Comparison of ENCODE assay signal across 14 cellular contexts in the genomic region with DNA sequence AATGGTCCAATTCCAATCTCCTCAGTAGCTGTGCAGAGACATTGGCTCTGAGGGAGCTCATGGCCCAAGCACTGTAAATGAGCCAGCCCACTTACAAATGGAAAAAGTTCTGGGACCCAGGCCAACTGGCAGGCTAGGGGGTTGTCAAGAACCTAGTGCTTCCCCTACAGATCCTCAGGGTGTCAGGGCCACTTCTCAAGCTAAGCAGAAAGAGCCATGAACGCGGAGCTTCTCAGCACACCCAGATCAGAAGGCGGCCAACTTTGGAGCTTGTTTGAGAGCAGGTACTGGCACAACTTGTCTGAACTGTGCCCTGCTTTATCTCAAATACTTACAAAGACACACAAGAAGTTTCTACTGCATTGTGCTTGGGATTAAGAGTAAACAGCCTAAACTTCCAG. TPM values are rescaled to one million over a fixed set of nuclear protein-coding genes. Genes with fewer than 3 reads are reported as not detected.
DNase-seq lines count a peak whose midpoint lies in the region; ATAC-seq and TF ChIP-seq lines count a peak whose summit lies in the region.
"Had no signal": no experiment of that assay in that cellular context is flagged by ENCODE, and none has a peak within 500 bp of the region (broad histone marks: within the 10 kb centered on the region; RNA-seq: fewer than 3 reads in every experiment).

No MANE protein-coding gene starts in this region.

- H4K20me1 ChIP-seq in SK-N-SH (ENCODE audit: insufficient read depth), result no peaks in the 10 kb centered on the region

- 94% methylated on average over 3 of the region's 3 CpGs for WGBS in SK-N-SH (ENCODE audit: low lambda C conversion rate)
- WGBS in aorta, 2 donors, result 9 to 10% methylated on average over 3 of the region's 3 CpGs

- TF ChIP-seq RAD21 in SK-N-SH (IDR thresholded peaks at IDR 0.05; ENCODE audit: low read length), result no peak

- H3K79me2 ChIP-seq in SK-N-SH (ENCODE audit: insufficient read depth), result peaks cover 85% of the 10 kb centered on the region

- H3K4me1 ChIP-seq in SK-N-SH (ENCODE audit: control insufficient read depth in 1 of 2, insufficient read depth in 2 of 2, low read depth in 1 of 2, low read length in 1 of 2) (0 out of 4 replicates have a peak, but pooled peaks cover 0 to 2% of the 10 kb centered on the region in 2 experiments), aorta (ENCODE audit: control insufficient read depth in 1 of 2, insufficient read depth in 2 of 2, low read length in 2 of 2) (peaks cover 5 to 7% of the 10 kb centered on the region in 2 donors)
- H3K4me1 ChIP-seq: SJSA1 had no signal

- no peak overlapping the region for H3K4me3 Mint-ChIP-seq in activated T-helper 2 cell treated with anti-CD3 and anti-CD28 coated beads, Interferon-gamma antibody, Interleukin-2, Interleukin-4, amounts not matched to agents 10 μg/mL and 5 μg/mL and 100 μg/mL, durations not matched to agents 14 hours and 24 hours and 36 hours (ENCODE audit: low read depth)
- H3K4me3 Mint-ChIP-seq: activated naive CD8-positive, alpha-beta T cell treated with anti-CD3 and anti-CD28 coated beads for 36 hours; HFFc6; neural crest cell had no signal

- CTCF ChIA-PET in SK-N-SH (lab: Yijun Ruan, JAX), result interaction anchor here (1.2 kb wide), 1 partner anchor 149 kb away, joined by 3 read pairs; no protein-coding TSS in a partner anchor

- POLR2A ChIA-PET in SK-N-SH (lab: Yijun Ruan, JAX), result no interaction called here

- no peak overlapping the region for H3K9ac ChIP-seq in SK-N-SH

- TF ChIP-seq CTCF in SK-N-SH (IDR thresholded peaks at IDR 0.05), result no peak
- TF ChIP-seq CTCF in fibroblast of the aortic adventitia (IDR thresholded peaks at IDR 0.05; ENCODE audit: insufficient read depth, low read length), result no peak

- no peaks in the 10 kb centered on the region for H3K9me2 ChIP-seq in SK-N-SH

- H3K4me1 Mint-ChIP-seq in activated T-helper 2 cell treated with anti-CD3 and anti-CD28 coated beads, Interferon-gamma antibody, Interleukin-2, Interleukin-4, amounts not matched to agents 10 μg/mL and 5 μg/mL and 100 μg/mL, durations not matched to agents 14 hours and 24 hours and 36 hours (ENCODE audit: low read depth), result no peaks in the 10 kb centered on the region
- H3K4me1 Mint-ChIP-seq: activated naive CD8-positive, alpha-beta T cell treated with anti-CD3 and anti-CD28 coated beads for 36 hours had no signal

- no peak overlapping the region for H3K27ac ChIP-seq in SK-N-SH (ENCODE audit: low read depth in 2 of 2, low read length in 1 of 2)
- H3K27ac ChIP-seq in aorta (ENCODE audit: low read depth in 1 of 2, low read length in 2 of 2), result peak overlapping the region in 1 of 2 donors; percentile 13
- H3K27ac ChIP-seq: HL-60, SJSA1 had no signal

- H3K36me3 ChIP-seq in SK-N-SH (replicated peaks in 1 of 2; ENCODE audit: control insufficient read depth in 1 of 2, insufficient read depth in 2 of 2, low read length in 1 of 2) (peaks cover 0 to 3% of the 10 kb centered on the region in 2 experiments), aorta (ENCODE audit: control insufficient read depth in 1 of 2, insufficient read depth in 2 of 2, low read length in 1 of 2) (peaks cover 0 to 2% of the 10 kb centered on the region in 2 donors)

- no peaks in the 10 kb centered on the region for H3K27me3 Mint-ChIP-seq in activated T-helper 2 cell treated with anti-CD3 and anti-CD28 coated beads, Interferon-gamma antibody, Interleukin-2, Interleukin-4, amounts not matched to agents 10 μg/mL and 5 μg/mL and 100 μg/mL, durations not matched to agents 14 hours and 24 hours and 36 hours (ENCODE audit: low read depth)

- intact Hi-C loops in aorta (cut with DNase I), result no loop called here
- intact Hi-C loops in activated T-helper 2 cell treated with anti-CD3 and anti-CD28 coated beads, Interferon-gamma antibody, Interleukin-2, Interleukin-4, amounts not matched to agents 10 μg/mL and 5 μg/mL and 100 μg/mL, durations not matched to agents 14 hours and 24 hours and 36 hours (cut with micrococcal nuclease), result no loop called here

- H3K4me3 ChIP-seq in SK-N-SH (ENCODE audit: low read depth in 2 of 2, low read length in 1 of 2), result no peak overlapping the region
- H3K4me3 ChIP-seq in fibroblast of the aortic adventitia (ENCODE audit: low read depth, low read length), result no peak overlapping the region
- H3K4me3 ChIP-seq in aorta (ENCODE audit: low read length in 2 of 2), result no peak overlapping the region
- H3K4me3 ChIP-seq: SJSA1 had no signal

- H3K27ac Mint-ChIP-seq in activated T-helper 2 cell treated with anti-CD3 and anti-CD28 coated beads, Interferon-gamma antibody, Interleukin-2, Interleukin-4, amounts not matched to agents 10 μg/mL and 5 μg/mL and 100 μg/mL, durations not matched to agents 14 hours and 24 hours and 36 hours, result no peak overlapping the region
- H3K27ac Mint-ChIP-seq: activated naive CD8-positive, alpha-beta T cell treated with anti-CD3 and anti-CD28 coated beads for 36 hours; HFFc6 had no signal

- H3F3A ChIP-seq in SK-N-SH (replicated peaks; ENCODE audit: insufficient read depth), result no peaks in the 10 kb centered on the region

- H2AFZ ChIP-seq in SK-N-SH (ENCODE audit: low read depth), result no peak overlapping the region

- no peaks in the 10 kb centered on the region for H3K36me3 Mint-ChIP-seq in activated T-helper 2 cell treated with anti-CD3 and anti-CD28 coated beads, Interferon-gamma antibody, Interleukin-2, Interleukin-4, amounts not matched to agents 10 μg/mL and 5 μg/mL and 100 μg/mL, durations not matched to agents 14 hours and 24 hours and 36 hours (ENCODE audit: low read depth)
- H3K36me3 Mint-ChIP-seq: activated naive CD8-positive, alpha-beta T cell treated with anti-CD3 and anti-CD28 coated beads for 36 hours had no signal

- ATAC-seq in aorta (ENCODE audit: low FRiP score), result peak; percentile 93

- H3K9me3 ChIP-seq in SK-N-SH (no peaks in the 10 kb centered on the region), aorta (ENCODE audit: control insufficient read depth, low read length) (no peaks in the 10 kb centered on the region)
- H3K9me3 ChIP-seq: SJSA1 had no signal

- no peaks in the 10 kb centered on the region for H3K9me3 Mint-ChIP-seq in activated T-helper 2 cell treated with anti-CD3 and anti-CD28 coated beads, Interferon-gamma antibody, Interleukin-2, Interleukin-4, amounts not matched to agents 10 μg/mL and 5 μg/mL and 100 μg/mL, durations not matched to agents 14 hours and 24 hours and 36 hours
- H3K9me3 Mint-ChIP-seq: activated naive CD8-positive, alpha-beta T cell treated with anti-CD3 and anti-CD28 coated beads for 36 hours; HFFc6; neural crest cell had no signal

- H3K27me3 ChIP-seq in SK-N-SH (ENCODE audit: insufficient read depth) (no peaks in the 10 kb centered on the region), aorta (ENCODE audit: control insufficient read depth in 1 of 2, insufficient read depth in 2 of 2, low read length in 1 of 2) (no peaks in the 10 kb centered on the region)
- H3K27me3 ChIP-seq: SJSA1 had no signal

- no peak for TF ChIP-seq EP300 in SK-N-SH (IDR thresholded peaks at IDR 0.05; ENCODE audit: borderline replicate concordance in 1 of 2, low read depth in 1 of 2, low read length in 1 of 2)

- H3K4me2 ChIP-seq in SK-N-SH, result no peak overlapping the region

- DNase-seq in SK-N-SH (no peak), fibroblast of the aortic adventitia (ENCODE audit: low read depth) (peak; percentile 98), mucosa of gallbladder (ENCODE audit: low spot score) (peak; percentile 82), aorta (peak; percentile 90 to 92), AML-193 (lab: John Stamatoyannopoulos, UW) (no peak), NCI-H2171 treated with DMSO at 0.1 percent for 48 hours (lab: John Stamatoyannopoulos, UW) (no peak)
- DNase-seq in activated T-helper 2 cell treated with anti-CD3 and anti-CD28 coated beads, Interferon-gamma antibody, Interleukin-2, Interleukin-4, amounts not matched to agents 10 μg/mL and 5 μg/mL and 100 μg/mL, durations not matched to agents 14 hours and 24 hours and 36 hours (ENCODE audit: low spot score), result no peak
- DNase-seq: activated CD4-positive, alpha-beta T cell treated with anti-CD3 and anti-CD28 coated beads for 48 hours; activated naive CD8-positive, alpha-beta T cell treated with anti-CD3 and anti-CD28 coated beads for 36 hours; HFFc6; NCI-H1436 had no signal

TF ChIP-seq in SK-N-SH, 30 proteins besides CTCF, POLR2A, EP300 and RAD21:
- TF ChIP-seq, protein P1, sequence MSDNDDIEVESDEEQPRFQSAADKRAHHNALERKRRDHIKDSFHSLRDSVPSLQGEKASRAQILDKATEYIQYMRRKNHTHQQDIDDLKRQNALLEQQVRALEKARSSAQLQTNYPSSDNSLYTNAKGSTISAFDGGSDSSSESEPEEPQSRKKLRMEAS (IDR thresholded peaks at IDR 0.05; ENCODE audit: low read depth), result no peak
- TF ChIP-seq NFIC (IDR thresholded peaks at IDR 0.05; ENCODE audit: borderline replicate concordance), result peak; percentile 48; the same call in 1 of the 2 replicates

RNA-seq across cellular contexts. Expression of gene TLE1, which starts 17.5 kb away (rescaled TPM):
- 33.0 and 34.8 TPM in 2 replicates for polyA plus RNA-seq in SK-N-SH (2012; rRNA removed)
- polyA plus RNA-seq in SK-N-SH (2012; cell fraction: cytosol; rRNA removed), result 24.3 and 29.9 TPM in 2 replicates
- 24.9 and 32.3 TPM in 2 replicates for polyA plus RNA-seq in SK-N-SH (2012; cell fraction: nucleus; rRNA removed)
- total RNA-seq in fibroblast of the aortic adventitia (ENCODE audit: low replicate concordance), result 33.4 and 49.5 TPM in 2 replicates
- total RNA-seq in mucosa of gallbladder, result 70.1 TPM
- total RNA-seq in aorta, result 10 to 100 TPM; 31.0 to 32.7 TPM
- polyA plus RNA-seq in aorta, result 10 to 100 TPM; 20.9 to 39.9 TPM
- 0.14 and 0.41 TPM in 2 replicates for total RNA-seq in activated T-helper 2 cell treated with anti-CD3 and anti-CD28 coated beads, Interferon-gamma antibody, Interleukin-2, Interleukin-4, amounts not matched to agents 10 μg/mL and 5 μg/mL and 100 μg/mL, durations not matched to agents 14 hours and 24 hours and 36 hours

Comparison
In these comparisons a context has a peak if more than half of its experiments do, and no peak if none do; other contexts are left out.
1. DNase-seq: peak in fibroblast of the aortic adventitia (single experiment), mucosa of gallbladder (single experiment) and aorta (2 of 2); none in SK-N-SH (single experiment), AML-193 (0 of 2), NCI-H2171 treated with DMSO at 0.1 percent for 48 hours (single experiment) and activated T-helper 2 cell treated with anti-CD3 and anti-CD28 coated beads, Interferon-gamma antibody, Interleukin-2, Interleukin-4, amounts not matched to agents 10 μg/mL and 5 μg/mL and 100 μg/mL, durations not matched to agents 14 hours and 24 hours and 36 hours (single experiment).
2. RNA of gene TLE1, which starts 17.5 kb away (total RNA-seq): 70.1 TPM in mucosa of gallbladder (single experiment), 33.4 to 49.5 TPM in fibroblast of the aortic adventitia and 31.0 to 32.7 TPM in aorta; 0.14 to 0.41 TPM in activated T-helper 2 cell treated with anti-CD3 and anti-CD28 coated beads, Interferon-gamma antibody, Interleukin-2, Interleukin-4, amounts not matched to agents 10 μg/mL and 5 μg/mL and 100 μg/mL, durations not matched to agents 14 hours and 24 hours and 36 hours; every median in the first group is over 10 times any median in the second.